Comparison of ENCODE assay signal across 2 cellular contexts in genomic region chr16:89023151-89023551, GRCh38.
TF ChIP-seq lines count a peak whose summit lies in the region.

No MANE protein-coding gene starts in this region.

TF ChIP-seq in WTC11, 78 proteins besides CTCF, POLR2A, EP300 and RAD21:
- TF ChIP-seq ZNF425 (CRISPR knock-in tag; conservative IDR thresholded peaks at IDR 0.05), result no peak
- TF ChIP-seq ZNF423 (CRISPR knock-in tag; IDR thresholded peaks at IDR 0.05), result no peak
- no peak for TF ChIP-seq PRDM15 (CRISPR knock-in tag; IDR thresholded peaks at IDR 0.05)

TF ChIP-seq in HepG2, 621 proteins besides CTCF, POLR2A, EP300 and RAD21 (continued from another document):
- TF ChIP-seq MNT (IDR thresholded peaks at IDR 0.05) (peak; percentile 75), ATF7 (IDR thresholded peaks at IDR 0.05) (peak; percentile 20; the same call in 1 of the 2 replicates), ATF7 (CRISPR knock-in tag; IDR thresholded peaks at IDR 0.05) (no peak), HIVEP1 (CRISPR knock-in tag; IDR thresholded peaks at IDR 0.05) (no peak), FOXA1 (IDR thresholded peaks at IDR 0.05) (0 out of 2 replicates have a peak, but pooled peaks have one; percentile 13), FOXA1 (CRISPR knock-in tag; IDR thresholded peaks at IDR 0.05) (no peak), PLRG1 (conservative IDR thresholded peaks at IDR 0.05) (0 out of 2 replicates have a peak, but pooled peaks have one; percentile 33), ZNF235 (CRISPR knock-in tag; IDR thresholded peaks at IDR 0.05; ENCODE audit: borderline replicate concordance) (no peak), ATM (IDR thresholded peaks at IDR 0.05; ENCODE audit: borderline replicate concordance) (peak; percentile 19; the same call in 1 of the 2 replicates), CREB1 (IDR thresholded peaks at IDR 0.05) (peak; percentile 74; the same call in 1 of the 2 replicates), CREB1 (CRISPR knock-in tag; IDR thresholded peaks at IDR 0.05) (no peak), SOX6 (IDR thresholded peaks at IDR 0.05) (0 out of 2 replicates have a peak, but pooled peaks have one; percentile 33), SOX6 (CRISPR knock-in tag; IDR thresholded peaks at IDR 0.05) (no peak), FOXP1 (IDR thresholded peaks at IDR 0.05) (0 out of 2 replicates have a peak, but pooled peaks have one; percentile 30), FOXP1 (CRISPR knock-in tag; IDR thresholded peaks at IDR 0.05) (no peak), ZNF407 (CRISPR knock-in tag; IDR thresholded peaks at IDR 0.05; ENCODE audit: not compliant biosample characterization) (no peak), SP1 (IDR thresholded peaks at IDR 0.05) (peak; percentile 77), SP1 (CRISPR knock-in tag; IDR thresholded peaks at IDR 0.05) (no peak), HNRNPK (IDR thresholded peaks at IDR 0.05; ENCODE audit: low read depth, low read length, poor library complexity, severe bottlenecking) (no peak)
